In genomic region chr15:40253179-40253790, GRCh38 we compare ENCODE assay signal across 8 cellular contexts. TPM values are rescaled to one million over a fixed set of nuclear protein-coding genes. Genes with fewer than 3 reads are reported as not detected.
A peak's percentile ranks its signal among the peaks of the same experiment; 100 is the strongest.
DNase-seq lines count a peak whose midpoint lies in the region; ATAC-seq and TF ChIP-seq lines count a peak whose summit lies in the region.

No MANE protein-coding gene starts in this region.

- H3K4me3 Mint-ChIP-seq in activated naive CD8-positive, alpha-beta T cell: peak overlapping the region; percentile 78
- peak overlapping the region; percentile 82 to 91 (median 87) for H3K4me3 Mint-ChIP-seq in immature natural killer cell
- peak overlapping the region; percentile 75 for H3K4me3 Mint-ChIP-seq in stimulated activated memory B cell treated with anti-CD40 and anti-IgM and Interleukin-4, amounts not matched to agents 10 μg/mL and 1 μg/mL and 100 μg/mL, for 72 hours

- H3K27ac Mint-ChIP-seq in activated naive CD8-positive, alpha-beta T cell: no peak overlapping the region
- H3K27ac Mint-ChIP-seq in immature natural killer cell: peak overlapping the region; percentile 31 to 85 (median 74)
- peak overlapping the region; percentile 61 for H3K27ac Mint-ChIP-seq in stimulated activated memory B cell treated with anti-CD40 and anti-IgM and Interleukin-4, amounts not matched to agents 10 μg/mL and 1 μg/mL and 100 μg/mL, for 72 hours

- H3K27me3 Mint-ChIP-seq in activated naive CD8-positive, alpha-beta T cell: peaks cover 11% of the 10 kb centered on the region
- peaks cover 0 to 12% (median 4%) of the 10 kb centered on the region in 3 donors for H3K27me3 Mint-ChIP-seq in immature natural killer cell (ENCODE audit: low read depth in 3 of 3)
- peaks cover 39% of the 10 kb centered on the region for H3K27me3 Mint-ChIP-seq in stimulated activated memory B cell treated with anti-CD40 and anti-IgM and Interleukin-4, amounts not matched to agents 10 μg/mL and 1 μg/mL and 100 μg/mL, for 72 hours

- CTCF ChIA-PET in HEK293 (lab: Yijun Ruan, JAX): interaction anchor here (2.4 kb wide), 1 partner anchor 21 kb away, joined by 18 read pairs; no protein-coding TSS in a partner anchor

- ATAC-seq in stimulated activated memory B cell treated with anti-CD40 and anti-IgM and Interleukin-4, amounts not matched to agents 10 μg/mL and 1 μg/mL and 100 μg/mL, for 72 hours: no peak

- peak overlapping the region; percentile 5; the same call in 1 of the 2 replicates for H3K27ac ChIP-seq in HEK293 (ENCODE audit: extremely low read depth, low read depth, low read length)

- H3K4me1 ChIP-seq in HEK293 (ENCODE audit: control insufficient read depth, insufficient read depth, low read length): peaks cover 4% of the 10 kb centered on the region; the same call in 1 of the 2 replicates

- POLR2A ChIA-PET in HEK293 (lab: Yijun Ruan, JAX): interaction anchor here (1.0 kb wide), 1 partner anchor 70 kb away, joined by 3 read pairs; the partner anchor contains the start of gene INAFM2

- no peaks in the 10 kb centered on the region for H3K36me3 Mint-ChIP-seq in activated naive CD8-positive, alpha-beta T cell
- no peaks in the 10 kb centered on the region for H3K36me3 Mint-ChIP-seq in immature natural killer cell
- no peaks in the 10 kb centered on the region for H3K36me3 Mint-ChIP-seq in stimulated activated memory B cell treated with anti-CD40 and anti-IgM and Interleukin-4, amounts not matched to agents 10 μg/mL and 1 μg/mL and 100 μg/mL, for 72 hours

- H3K9me3 ChIP-seq in HEK293 (ENCODE audit: control insufficient read depth, insufficient read depth, low read depth, low read length): no peaks in the 10 kb centered on the region

- no peaks in the 10 kb centered on the region for H3K9me3 Mint-ChIP-seq in activated naive CD8-positive, alpha-beta T cell (ENCODE audit: low read depth)
- H3K9me3 Mint-ChIP-seq in immature natural killer cell: no peaks in the 10 kb centered on the region
- H3K9me3 Mint-ChIP-seq in stimulated activated memory B cell treated with anti-CD40 and anti-IgM and Interleukin-4, amounts not matched to agents 10 μg/mL and 1 μg/mL and 100 μg/mL, for 72 hours: no peaks in the 10 kb centered on the region

- H3K4me3 ChIP-seq in HEK293 (ENCODE audit: low read depth, low read length): no peak overlapping the region

- H3K36me3 ChIP-seq in HEK293 (ENCODE audit: control insufficient read depth in 2 of 2, insufficient read depth in 1 of 2, low read length in 2 of 2): no peaks in the 10 kb centered on the region

- DNase-seq in immature natural killer cell (peak in 1 of 3 donors; percentile 7), cerebellar nuclear complex (lab: John Stamatoyannopoulos, UW) (no peak), RPMI8226 (no peak), globus pallidus (ENCODE audit: low spot score) (no peak)
- DNase-seq in stimulated activated naive CD4-positive, alpha-beta T cell (lab: John Stamatoyannopoulos, UW): no peak

- peaks cover 7% of the 10 kb centered on the region for H3K4me1 Mint-ChIP-seq in activated naive CD8-positive, alpha-beta T cell (ENCODE audit: low read depth)
- H3K4me1 Mint-ChIP-seq in immature natural killer cell: peaks cover 15 to 33% of the 10 kb centered on the region in 2 donors
- peaks cover 10% of the 10 kb centered on the region for H3K4me1 Mint-ChIP-seq in stimulated activated memory B cell treated with anti-CD40 and anti-IgM and Interleukin-4, amounts not matched to agents 10 μg/mL and 1 μg/mL and 100 μg/mL, for 72 hours

- TF ChIP-seq CTCF in HEK293 (tag by site-specific recombination; IDR thresholded peaks at IDR 0.05): no peak

TF ChIP-seq in HEK293, 187 proteins besides CTCF, POLR2A, EP300 and RAD21:
- TF ChIP-seq ZNF426 (tag by site-specific recombination; IDR thresholded peaks at IDR 0.05): no peak
- no peak for TF ChIP-seq ZNF248 (tag by site-specific recombination; IDR thresholded peaks at IDR 0.05)
- TF ChIP-seq ZSCAN23 (tag by site-specific recombination; IDR thresholded peaks at IDR 0.05): no peak
- no peak for TF ChIP-seq OVOL3 (tag by site-specific recombination; IDR thresholded peaks at IDR 0.05)
- no peak for TF ChIP-seq HOXA7 (CRISPR knock-in tag; IDR thresholded peaks at IDR 0.05; ENCODE audit: borderline replicate concordance)
- TF ChIP-seq, protein P1, sequence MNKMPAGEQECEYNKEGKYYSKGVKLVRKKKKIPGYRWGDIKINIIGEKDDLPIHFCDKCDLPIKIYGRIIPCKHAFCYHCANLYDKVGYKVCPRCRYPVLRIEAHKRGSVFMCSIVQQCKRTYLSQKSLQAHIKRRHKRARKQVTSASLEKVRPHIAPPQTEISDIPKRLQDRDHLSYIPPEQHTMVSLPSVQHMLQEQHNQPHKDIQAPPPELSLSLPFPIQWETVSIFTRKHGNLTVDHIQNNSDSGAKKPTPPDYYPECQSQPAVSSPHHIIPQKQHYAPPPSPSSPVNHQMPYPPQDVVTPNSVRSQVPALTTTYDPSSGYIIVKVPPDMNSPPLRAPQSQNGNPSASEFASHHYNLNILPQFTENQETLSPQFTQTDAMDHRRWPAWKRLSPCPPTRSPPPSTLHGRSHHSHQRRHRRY (tag by site-specific recombination; IDR thresholded peaks at IDR 0.05): no peak
- no peak for TF ChIP-seq ZNF223 (tag by site-specific recombination; IDR thresholded peaks at IDR 0.05)
- no peak for TF ChIP-seq ZNF138 (tag by site-specific recombination; IDR thresholded peaks at IDR 0.05; ENCODE audit: borderline replicate concordance)
- TF ChIP-seq ZIC2 (tag by site-specific recombination; IDR thresholded peaks at IDR 0.05): no peak
- no peak for TF ChIP-seq ZNF660 (tag by site-specific recombination; IDR thresholded peaks at IDR 0.05)
- TF ChIP-seq ZNF16 (tag by site-specific recombination; IDR thresholded peaks at IDR 0.05; ENCODE audit: low read depth): no peak
- TF ChIP-seq ZNF433 (tag by site-specific recombination; IDR thresholded peaks at IDR 0.05; ENCODE audit: low read depth): no peak
- no peak for TF ChIP-seq ZNF521 (tag by site-specific recombination; IDR thresholded peaks at IDR 0.05)
- no peak for TF ChIP-seq ZNF747 (tag by site-specific recombination; IDR thresholded peaks at IDR 0.05)
- TF ChIP-seq YY1 (tag by site-specific recombination; IDR thresholded peaks at IDR 0.05): no peak
- TF ChIP-seq ZNF777 (tag by site-specific recombination; IDR thresholded peaks at IDR 0.05; ENCODE audit: borderline replicate concordance): no peak
- no peak for TF ChIP-seq SP2 (tag by site-specific recombination; IDR thresholded peaks at IDR 0.05)
- TF ChIP-seq ZNF624 (tag by site-specific recombination; IDR thresholded peaks at IDR 0.05): no peak
TF ChIP-seq in HEK293: peak in this region for 0.

RNA-seq across cellular contexts. Expression of gene PAK6, which starts 14.4 kb away (rescaled TPM):
- polyA plus RNA-seq in immature natural killer cell: 1 to 10 TPM; 2.0 to 8.3 (median 3.6) TPM

RNA-seq across cellular contexts. Expression of gene ANKRD63, which starts 29.6 kb away (rescaled TPM):
- polyA plus RNA-seq in immature natural killer cell: not detected

RNA-seq across cellular contexts. Expression of gene PLCB2, which starts 54.5 kb away (rescaled TPM):
- polyA plus RNA-seq in immature natural killer cell: 10 to 100 TPM; 18.0 to 57.0 (median 24.2) TPM
